ENCODE assay signal across 23 cellular contexts in the genomic region with DNA sequence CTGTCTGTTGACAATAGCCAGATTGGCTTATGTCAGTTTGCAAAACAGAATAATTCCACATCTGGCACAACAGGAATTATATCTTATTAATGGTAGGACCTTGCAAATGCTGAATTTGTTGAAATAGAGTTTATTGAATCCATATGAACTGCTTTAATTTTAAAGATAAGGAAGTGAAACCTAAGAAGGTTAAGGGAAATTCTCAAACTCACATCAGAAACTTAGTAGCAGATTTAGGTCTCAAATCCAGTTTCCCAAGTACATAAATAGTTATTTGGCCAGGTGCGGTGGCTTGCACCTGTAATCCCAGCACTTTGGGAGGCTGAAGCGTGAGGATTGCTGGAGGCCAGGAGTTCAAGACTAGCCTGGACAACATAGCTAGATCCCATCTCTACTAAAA.
DNase-seq lines count a peak whose midpoint lies in the region; ATAC-seq and TF ChIP-seq lines count a peak whose summit lies in the region.
"Had no signal": no experiment of that assay in that cellular context is flagged by ENCODE, and none has a peak within 500 bp of the region (broad histone marks: within the 10 kb centered on the region; RNA-seq: fewer than 3 reads in every experiment).

No MANE protein-coding gene starts in this region.

- H3K27ac Mint-ChIP-seq in activated B cell treated with CpG ODN at 0.5 μM for 24 hours: peak overlapping the region; percentile 67
- no peak overlapping the region for H3K27ac Mint-ChIP-seq in stimulated activated naive B cell treated with anti-CD40 and anti-IgM and Interleukin-4, amounts not matched to agents 10 μg/mL and 1 μg/mL and 100 μg/mL, for 72 hours
- H3K27ac Mint-ChIP-seq: CD4-positive, CD25-positive, alpha-beta regulatory T cell; CD8-positive, alpha-beta memory T cell; HFFc6 had no signal

- TF ChIP-seq CTCF in activated B cell treated with CpG ODN at 0.5 μM for 24 hours (IDR thresholded peaks at IDR 0.05): no peak
- TF ChIP-seq CTCF in tibial nerve (IDR thresholded peaks at IDR 0.05): no peak

- H3K9me3 Mint-ChIP-seq in activated B cell treated with CpG ODN at 0.5 μM for 24 hours: no peaks in the 10 kb centered on the region
- H3K9me3 Mint-ChIP-seq in stimulated activated naive B cell treated with anti-CD40 and anti-IgM and Interleukin-4, amounts not matched to agents 10 μg/mL and 1 μg/mL and 100 μg/mL, for 72 hours: peaks cover 0 to 4% of the 10 kb centered on the region in 2 donors
- H3K9me3 Mint-ChIP-seq: CD8-positive, alpha-beta memory T cell; HFFc6 had no signal

- DNase-seq in NOMO-1 (lab: John Stamatoyannopoulos, UW; ENCODE audit: unreplicated experiment in 2 of 2) (peak; percentile 9 to 50), NOMO-1 treated with dmso at 0.1 percent for 144 hours (lab: John Stamatoyannopoulos, UW; ENCODE audit: unreplicated experiment) (no peak), MV-4-11 (lab: John Stamatoyannopoulos, UW) (peak; percentile 5), activated B cell treated with CpG ODN at 0.5 μM for 24 hours (no peak), tibial nerve (ENCODE audit: low spot score in 2 of 2) (no peak), NCI-H187 treated with DMSO at 0.1 percent for 48 hours (lab: John Stamatoyannopoulos, UW) (no peak), SK-N-DZ (ENCODE audit: low spot score) (no peak)
- DNase-seq in stimulated activated naive B cell treated with anti-CD40 and anti-IgM and Interleukin-4, amounts not matched to agents 10 μg/mL and 1 μg/mL and 100 μg/mL, for 72 hours: no peak
- DNase-seq: 8988T; CD4-positive, CD25-positive, alpha-beta regulatory T cell; CD8-positive, alpha-beta memory T cell; COR-L47; DMS 273 treated with DMSO at 0.1 percent for 48 hours; DMS53; DND-41; EL; GOT3; H7; HFFc6 had no signal

- intact Hi-C loops in activated B cell treated with CpG ODN at 0.5 μM for 24 hours (cut with micrococcal nuclease): loop anchor here (5.0 kb wide), 1 partner anchor 834 kb away; no protein-coding TSS in a partner anchor

- no peak for TF ChIP-seq POLR2A in tibial nerve (IDR thresholded peaks at IDR 0.05)

- no peaks in the 10 kb centered on the region for H3K36me3 Mint-ChIP-seq in activated B cell treated with CpG ODN at 0.5 μM for 24 hours (ENCODE audit: low read depth)
- H3K36me3 Mint-ChIP-seq in stimulated activated naive B cell treated with anti-CD40 and anti-IgM and Interleukin-4, amounts not matched to agents 10 μg/mL and 1 μg/mL and 100 μg/mL, for 72 hours: no peaks in the 10 kb centered on the region
- H3K36me3 Mint-ChIP-seq: CD4-positive, CD25-positive, alpha-beta regulatory T cell had no signal

- no peaks in the 10 kb centered on the region for H3K4me1 ChIP-seq in tibial nerve

- no peak overlapping the region for H3K27ac ChIP-seq in tibial nerve
- H3K27ac ChIP-seq: BLaER1 treated with 17β-estradiol and CSF1 and Interleukin-3, amounts not matched to agents 10 nM and 100 nM had no signal

- H3K36me3 ChIP-seq in tibial nerve: no peaks in the 10 kb centered on the region
- H3K36me3 ChIP-seq: BLaER1 treated with 17β-estradiol and CSF1 and Interleukin-3, amounts not matched to agents 10 nM and 100 nM had no signal

- H3K4me1 Mint-ChIP-seq in activated B cell treated with CpG ODN at 0.5 μM for 24 hours: peaks cover 53% of the 10 kb centered on the region
- peaks cover 21 to 37% of the 10 kb centered on the region in 2 donors for H3K4me1 Mint-ChIP-seq in stimulated activated naive B cell treated with anti-CD40 and anti-IgM and Interleukin-4, amounts not matched to agents 10 μg/mL and 1 μg/mL and 100 μg/mL, for 72 hours
- H3K4me1 Mint-ChIP-seq: CD4-positive, CD25-positive, alpha-beta regulatory T cell; CD8-positive, alpha-beta memory T cell had no signal

- no peaks in the 10 kb centered on the region for H3K27me3 ChIP-seq in tibial nerve
- H3K27me3 ChIP-seq: BLaER1 treated with 17β-estradiol and CSF1 and Interleukin-3, amounts not matched to agents 10 nM and 100 nM had no signal

- POLR2A ChIA-PET in activated B cell treated with CpG ODN at 0.5 μM for 24 hours (lab: Charles Lee): interaction anchor here (0.6 to 1.5 kb wide), 3 partner anchors 12 to 172 kb away, joined by 4 to 7 read pairs (median 4); no protein-coding TSS in a partner anchor

- ATAC-seq in activated B cell treated with CpG ODN at 0.5 μM for 24 hours (ENCODE audit: low read depth): peak; percentile 46
- ATAC-seq in stimulated activated naive B cell treated with anti-CD40 and anti-IgM and Interleukin-4, amounts not matched to agents 10 μg/mL and 1 μg/mL and 100 μg/mL, for 72 hours (replicated peaks): peak; percentile 63 to 66
- ATAC-seq: HCT116, HepG2 had no signal

- H3K27me3 Mint-ChIP-seq in activated B cell treated with CpG ODN at 0.5 μM for 24 hours: no peaks in the 10 kb centered on the region
- no peaks in the 10 kb centered on the region for H3K27me3 Mint-ChIP-seq in stimulated activated naive B cell treated with anti-CD40 and anti-IgM and Interleukin-4, amounts not matched to agents 10 μg/mL and 1 μg/mL and 100 μg/mL, for 72 hours
- H3K27me3 Mint-ChIP-seq: IgD-negative memory B cell had no signal

- 90 to 91% methylated on average over 2 of the region's 2 CpGs for WGBS in tibial nerve, 2 donors

- H3K4me3 Mint-ChIP-seq in activated B cell treated with CpG ODN at 0.5 μM for 24 hours: peak overlapping the region; percentile 13
- H3K4me3 Mint-ChIP-seq in stimulated activated naive B cell treated with anti-CD40 and anti-IgM and Interleukin-4, amounts not matched to agents 10 μg/mL and 1 μg/mL and 100 μg/mL, for 72 hours: no peak overlapping the region
- H3K4me3 Mint-ChIP-seq: CD4-positive, CD25-positive, alpha-beta regulatory T cell; CD8-positive, alpha-beta memory T cell; HFFc6 had no signal

- no peak for TF ChIP-seq EP300 in tibial nerve (IDR thresholded peaks at IDR 0.05)

- peaks cover 0 to 5% (median 0%) of the 10 kb centered on the region in 4 donors for H3K9me3 ChIP-seq in tibial nerve

- no peak overlapping the region for H3K4me3 ChIP-seq in tibial nerve
- H3K4me3 ChIP-seq: BLaER1 treated with 17β-estradiol and CSF1 and Interleukin-3, amounts not matched to agents 10 nM and 100 nM had no signal

- CTCF ChIA-PET in activated B cell treated with CpG ODN at 0.5 μM for 24 hours (lab: Charles Lee): interaction anchor here (1.3 to 3.8 kb wide), 3 partner anchors 9 to 28 kb away, joined by 3 to 19 read pairs (median 8); no protein-coding TSS in a partner anchor

Comparison
In these comparisons a context has a peak if more than half of its experiments do, and no peak if none do; other contexts are left out.
1. DNase-seq: peak in NOMO-1 (2 of 2) and MV-4-11 (single experiment); none in NOMO-1 treated with dmso at 0.1 percent for 144 hours (single experiment), activated B cell treated with CpG ODN at 0.5 μM for 24 hours (single experiment), stimulated activated naive B cell treated with anti-CD40 and anti-IgM and Interleukin-4, amounts not matched to agents 10 μg/mL and 1 μg/mL and 100 μg/mL, for 72 hours (single experiment), tibial nerve (0 of 2), NCI-H187 treated with DMSO at 0.1 percent for 48 hours (single experiment) and SK-N-DZ (single experiment).